In genomic region chr7:32427769-32428291, GRCh38 we compare ENCODE assay signal across 8 cellular contexts.
A peak's percentile ranks its signal among the peaks of the same experiment; 100 is the strongest.
DNase-seq lines count a peak whose midpoint lies in the region; ATAC-seq and TF ChIP-seq lines count a peak whose summit lies in the region.

No MANE protein-coding gene starts in this region.

- peak; percentile 69 for DNase-seq in GM10248 (ENCODE audit: extremely low spot score)
- peak; percentile 65 for DNase-seq in SK-N-DZ (ENCODE audit: low spot score)
- peak; percentile 18 for DNase-seq in amniotic stem cell (lab: John Stamatoyannopoulos, UW)
- peak in 37 of 51 donors; percentile 0 to 58 (median 18) for DNase-seq in hypothalamus (lab: John Stamatoyannopoulos, UW)
- DNase-seq in gastrocnemius medialis = peak; percentile 12 to 14
- no peak for DNase-seq in suprapubic skin (ENCODE audit: low spot score in 2 of 2)

- in situ Hi-C loops in gastrocnemius medialis (cut with MboI; ENCODE audit: low sequenced_read_pairs in 4 of 4) = no loop called here

- H3K4me3 ChIP-seq in gastrocnemius medialis = no peak overlapping the region
- H3K4me3 ChIP-seq in suprapubic skin = no peak overlapping the region

- TF ChIP-seq CTCF in GM10248 (IDR thresholded peaks at IDR 0.05; ENCODE audit: control extremely low read depth, extremely low read depth, low read depth, missing control alignments) (no peak), gastrocnemius medialis (IDR thresholded peaks at IDR 0.05 in 4 of 5, conservative IDR thresholded peaks at IDR 0.05 in 1 of 5) (no peak), suprapubic skin (IDR thresholded peaks at IDR 0.05) (peak in 1 of 2 donors; percentile 33)

- H3K9me3 ChIP-seq in gastrocnemius medialis = no peaks in the 10 kb centered on the region
- H3K9me3 ChIP-seq in suprapubic skin = no peaks in the 10 kb centered on the region

- TF ChIP-seq EP300 in suprapubic skin (IDR thresholded peaks at IDR 0.05) = no peak

- WGBS in suprapubic skin = 19% methylated on average over 32 of the region's 48 CpGs

- TF ChIP-seq POLR2A in gastrocnemius medialis (IDR thresholded peaks at IDR 0.05) = no peak
- TF ChIP-seq POLR2A in suprapubic skin (IDR thresholded peaks at IDR 0.05) = no peak

- peak; percentile 59 for ATAC-seq in HG03457 (IDR thresholded peaks at IDR 0.05; ENCODE audit: unreplicated experiment)
- ATAC-seq in gastrocnemius medialis = no peak
- ATAC-seq in HG02588 (IDR thresholded peaks at IDR 0.05; ENCODE audit: unreplicated experiment) = no peak

- no peak overlapping the region for H3K27ac ChIP-seq in gastrocnemius medialis
- H3K27ac ChIP-seq in suprapubic skin = no peak overlapping the region

- no peaks in the 10 kb centered on the region for H3K4me1 ChIP-seq in gastrocnemius medialis
- H3K4me1 ChIP-seq in suprapubic skin = no peaks in the 10 kb centered on the region

- CTCF ChIA-PET in GM10248 (lab: Yijun Ruan, JAX) = interaction anchor here (1.1 kb wide), 1 partner anchor 218 kb away, joined by 3 read pairs; no protein-coding TSS in a partner anchor

- no peaks in the 10 kb centered on the region for H3K36me3 ChIP-seq in gastrocnemius medialis
- no peaks in the 10 kb centered on the region for H3K36me3 ChIP-seq in suprapubic skin

- intact Hi-C loops in gastrocnemius medialis (cut with DNase I; ENCODE audit: low total_unique reads) = no loop called here

- POLR2A ChIA-PET in GM10248 (lab: Yijun Ruan, JAX) = no interaction called here

- H3K27me3 ChIP-seq in gastrocnemius medialis (peaks cover 22 to 48% (median 26%) of the 10 kb centered on the region in 3 donors), suprapubic skin (peaks cover 48% of the 10 kb centered on the region)

Comparison
In these comparisons a context has a peak if more than half of its experiments do, and no peak if none do; other contexts are left out.
1. DNase-seq: peak in GM10248 (single experiment), SK-N-DZ (single experiment), amniotic stem cell (single experiment), hypothalamus (37 of 51) and gastrocnemius medialis (2 of 2); none in suprapubic skin (0 of 2).